Comparison of ENCODE assay signal across 9 cellular contexts in genomic region chr4:25863347-25863784, GRCh38. TPM values are rescaled to one million over a fixed set of nuclear protein-coding genes. Genes with fewer than 3 reads are reported as not detected.
DNase-seq lines count a peak whose midpoint lies in the region; ATAC-seq and TF ChIP-seq lines count a peak whose summit lies in the region.
"Had no signal": no experiment of that assay in that cellular context is flagged by ENCODE, and none has a peak within 500 bp of the region (broad histone marks: within the 10 kb centered on the region; RNA-seq: fewer than 3 reads in every experiment).

No MANE protein-coding gene starts in this region.

- H3K27me3 ChIP-seq in fibroblast of lung (ENCODE audit: control insufficient read depth, insufficient read depth, low read length) (no peaks in the 10 kb centered on the region), osteoblast (ENCODE audit: insufficient read depth, low read length) (no peaks in the 10 kb centered on the region)

- ATAC-seq in HG02885 (IDR thresholded peaks at IDR 0.05; ENCODE audit: poor library complexity, unreplicated experiment) (no peak), GM19023 (IDR thresholded peaks at IDR 0.05; ENCODE audit: unreplicated experiment) (no peak), GM18867 (IDR thresholded peaks at IDR 0.05; ENCODE audit: unreplicated experiment) (no peak)

- DNase-seq in SHP77 (lab: John Stamatoyannopoulos, UW) (peak; percentile 7 to 11), SHP77 treated with DMSO at 0.1 percent for 48 hours (lab: John Stamatoyannopoulos, UW) (no peak), UCSD-AML1 (lab: John Stamatoyannopoulos, UW; ENCODE audit: unreplicated experiment) (peak; percentile 50), fibroblast of lung (ENCODE audit: low read depth in 2 of 2) (no peak), osteoblast (ENCODE audit: insufficient read length, low spot score, missing footprints) (peak; percentile 81)
- DNase-seq: DND-41 had no signal

- H3K27ac ChIP-seq in fibroblast of lung (ENCODE audit: insufficient read depth, low read length) = no peak overlapping the region
- H3K27ac ChIP-seq in osteoblast (ENCODE audit: low read depth, low read length) = no peak overlapping the region

- H3K79me2 ChIP-seq in fibroblast of lung (ENCODE audit: control insufficient read depth, insufficient read depth, low read length) (no peaks in the 10 kb centered on the region), osteoblast (ENCODE audit: insufficient read depth, low read length) (peaks cover 20% of the 10 kb centered on the region)

- H3K4me3 ChIP-seq in fibroblast of lung (replicated peaks in 1 of 4; ENCODE audit: control extremely low read depth in 1 of 4, insufficient read depth in 1 of 4, low read depth in 3 of 4, low read length in 4 of 4) (peak overlapping the region in 3 of 4 experiments; percentile 26 to 49 (median 40)), osteoblast (ENCODE audit: insufficient read depth, low read length) (peak overlapping the region; percentile 78)

- H3K36me3 ChIP-seq in fibroblast of lung (ENCODE audit: control insufficient read depth, insufficient read depth, low read length) = no peaks in the 10 kb centered on the region
- H3K36me3 ChIP-seq in osteoblast (ENCODE audit: insufficient read depth, low read length) = no peaks in the 10 kb centered on the region

- no peaks in the 10 kb centered on the region for H4K20me1 ChIP-seq in fibroblast of lung (ENCODE audit: control insufficient read depth, extremely low read depth, insufficient read depth, low read length)
- no peaks in the 10 kb centered on the region for H4K20me1 ChIP-seq in osteoblast (ENCODE audit: insufficient read depth, low read length)

- H3K9ac ChIP-seq in fibroblast of lung (ENCODE audit: insufficient read depth, low read length) = no peak overlapping the region

- peak in 1 of 2 donors; percentile 31 for TF ChIP-seq CTCF in fibroblast of lung (conservative IDR thresholded peaks at IDR 0.05 in 1 of 2, IDR thresholded peaks at IDR 0.05 in 1 of 2; ENCODE audit: low read depth in 1 of 2, low read length in 2 of 2)
- peak; percentile 29 for TF ChIP-seq CTCF in osteoblast (IDR thresholded peaks at IDR 0.05; ENCODE audit: extremely low read depth, low read depth, low read length)

- H3K4me1 ChIP-seq in fibroblast of lung (ENCODE audit: control insufficient read depth, extremely low read depth, insufficient read depth, low read length) (no peaks in the 10 kb centered on the region), osteoblast (ENCODE audit: insufficient read depth, low read length) (peaks cover 22% of the 10 kb centered on the region)

- H3K9me3 ChIP-seq in fibroblast of lung (ENCODE audit: control insufficient read depth, insufficient read depth, low read depth, low read length) (no peaks in the 10 kb centered on the region), osteoblast (ENCODE audit: low read depth, low read length) (no peaks in the 10 kb centered on the region)

- H2AFZ ChIP-seq in fibroblast of lung (ENCODE audit: low read length) = no peak overlapping the region
- H2AFZ ChIP-seq in osteoblast (ENCODE audit: low read length) = peak overlapping the region; percentile 34

- H3K4me2 ChIP-seq in fibroblast of lung (ENCODE audit: extremely low read depth, insufficient read depth, low read length) = no peak overlapping the region
- peak overlapping the region; percentile 69 for H3K4me2 ChIP-seq in osteoblast (ENCODE audit: insufficient read depth, low read length)

RNA-seq across cellular contexts. Expression of gene SEL1L3, which starts 0.6 kb away (rescaled TPM):
- 56.0 and 56.3 TPM in 2 replicates for total RNA-seq in fibroblast of lung
- polyA plus RNA-seq in fibroblast of lung = 13.2 and 24.1 TPM in 2 replicates
- polyA plus RNA-seq in fibroblast of lung (2012) = 11.1 and 24.5 TPM in 2 replicates
- polyA minus RNA-seq in fibroblast of lung (ENCODE audit: low replicate concordance) = 5.3 and 28.6 TPM in 2 replicates
- 66.6 and 83.6 TPM in 2 replicates for total RNA-seq in osteoblast

RNA-seq across cellular contexts. Expression of gene SMIM20, which starts 50.7 kb away (rescaled TPM):
- 48.7 and 71.4 TPM in 2 replicates for total RNA-seq in fibroblast of lung
- polyA plus RNA-seq in fibroblast of lung = 26.2 and 34.9 TPM in 2 replicates
- 34.9 and 37.7 TPM in 2 replicates for polyA plus RNA-seq in fibroblast of lung (2012)
- polyA minus RNA-seq in fibroblast of lung (ENCODE audit: low replicate concordance) = 0.71 TPM in 1 of 2 replicates, not detected in the other
- 34.7 and 41.3 TPM in 2 replicates for total RNA-seq in osteoblast

Comparison
In these comparisons a context has a peak if more than half of its experiments do, and no peak if none do; other contexts are left out.
1. DNase-seq: peak in SHP77 (2 of 2), UCSD-AML1 (single experiment) and osteoblast (single experiment); none in SHP77 treated with DMSO at 0.1 percent for 48 hours (single experiment) and fibroblast of lung (0 of 2).